Comparison of ENCODE assay signal across 1 cellular context in the genomic region with DNA sequence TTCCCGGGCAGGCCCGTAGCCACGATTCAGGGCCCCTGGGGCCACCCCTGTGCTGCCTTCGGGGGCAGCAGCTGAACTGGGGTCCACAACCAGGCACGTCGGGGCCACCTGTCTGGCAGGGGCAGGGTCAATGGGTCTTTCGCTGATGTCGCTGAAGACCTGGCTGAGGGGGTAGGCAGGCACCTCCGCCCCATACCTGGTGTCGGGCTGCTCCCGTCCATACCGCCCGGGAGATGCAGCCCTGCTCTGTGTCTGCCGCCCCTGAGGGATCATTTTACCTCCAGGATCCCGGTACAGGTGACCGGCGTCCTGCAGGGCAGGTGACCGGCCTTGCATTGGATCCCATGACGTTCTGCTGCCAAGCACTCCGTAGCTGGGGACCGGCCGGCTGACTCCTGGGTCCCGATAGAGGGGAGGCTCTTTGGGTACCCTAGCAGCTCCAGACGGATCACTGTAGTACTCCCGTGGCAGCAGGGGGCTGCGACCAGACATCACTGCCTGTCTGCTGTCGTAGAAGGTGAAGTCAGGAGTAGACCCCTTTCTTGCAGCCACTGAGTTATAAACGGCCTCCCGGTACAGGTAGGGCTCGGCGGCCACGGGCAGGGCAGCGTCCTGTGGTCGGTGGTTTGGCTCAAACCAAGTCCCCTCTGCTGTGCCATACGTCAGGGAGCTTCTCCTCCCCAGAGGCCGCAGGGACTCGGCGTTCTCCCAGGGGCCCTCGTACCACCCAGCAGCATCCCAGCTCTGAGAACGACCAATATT.
TF ChIP-seq lines count a peak whose summit lies in the region.

No MANE protein-coding gene starts in this region.

TF ChIP-seq in H1, 55 proteins besides CTCF, POLR2A, EP300 and RAD21:
- no peak for TF ChIP-seq RNF2 (IDR thresholded peaks at IDR 0.05; ENCODE audit: borderline replicate concordance, low read depth, low read length, missing control alignments, poor library complexity, severe bottlenecking)
- no peak for TF ChIP-seq SRF (IDR thresholded peaks at IDR 0.05; ENCODE audit: low read depth, low read length)
- TF ChIP-seq TAF7 (optimal IDR thresholded peaks at IDR 0.05; ENCODE audit: borderline replicate concordance, low read depth, low read length), result no peak
- TF ChIP-seq, protein P1, sequence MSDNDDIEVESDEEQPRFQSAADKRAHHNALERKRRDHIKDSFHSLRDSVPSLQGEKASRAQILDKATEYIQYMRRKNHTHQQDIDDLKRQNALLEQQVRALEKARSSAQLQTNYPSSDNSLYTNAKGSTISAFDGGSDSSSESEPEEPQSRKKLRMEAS (IDR thresholded peaks at IDR 0.05), result no peak
- TF ChIP-seq RXRA (IDR thresholded peaks at IDR 0.05; ENCODE audit: insufficient read depth, low read depth, low read length), result no peak
- TF ChIP-seq CREB1 (IDR thresholded peaks at IDR 0.05), result no peak
- no peak for TF ChIP-seq KDM5A (IDR thresholded peaks at IDR 0.05; ENCODE audit: low read length)
- TF ChIP-seq, protein P2, sequence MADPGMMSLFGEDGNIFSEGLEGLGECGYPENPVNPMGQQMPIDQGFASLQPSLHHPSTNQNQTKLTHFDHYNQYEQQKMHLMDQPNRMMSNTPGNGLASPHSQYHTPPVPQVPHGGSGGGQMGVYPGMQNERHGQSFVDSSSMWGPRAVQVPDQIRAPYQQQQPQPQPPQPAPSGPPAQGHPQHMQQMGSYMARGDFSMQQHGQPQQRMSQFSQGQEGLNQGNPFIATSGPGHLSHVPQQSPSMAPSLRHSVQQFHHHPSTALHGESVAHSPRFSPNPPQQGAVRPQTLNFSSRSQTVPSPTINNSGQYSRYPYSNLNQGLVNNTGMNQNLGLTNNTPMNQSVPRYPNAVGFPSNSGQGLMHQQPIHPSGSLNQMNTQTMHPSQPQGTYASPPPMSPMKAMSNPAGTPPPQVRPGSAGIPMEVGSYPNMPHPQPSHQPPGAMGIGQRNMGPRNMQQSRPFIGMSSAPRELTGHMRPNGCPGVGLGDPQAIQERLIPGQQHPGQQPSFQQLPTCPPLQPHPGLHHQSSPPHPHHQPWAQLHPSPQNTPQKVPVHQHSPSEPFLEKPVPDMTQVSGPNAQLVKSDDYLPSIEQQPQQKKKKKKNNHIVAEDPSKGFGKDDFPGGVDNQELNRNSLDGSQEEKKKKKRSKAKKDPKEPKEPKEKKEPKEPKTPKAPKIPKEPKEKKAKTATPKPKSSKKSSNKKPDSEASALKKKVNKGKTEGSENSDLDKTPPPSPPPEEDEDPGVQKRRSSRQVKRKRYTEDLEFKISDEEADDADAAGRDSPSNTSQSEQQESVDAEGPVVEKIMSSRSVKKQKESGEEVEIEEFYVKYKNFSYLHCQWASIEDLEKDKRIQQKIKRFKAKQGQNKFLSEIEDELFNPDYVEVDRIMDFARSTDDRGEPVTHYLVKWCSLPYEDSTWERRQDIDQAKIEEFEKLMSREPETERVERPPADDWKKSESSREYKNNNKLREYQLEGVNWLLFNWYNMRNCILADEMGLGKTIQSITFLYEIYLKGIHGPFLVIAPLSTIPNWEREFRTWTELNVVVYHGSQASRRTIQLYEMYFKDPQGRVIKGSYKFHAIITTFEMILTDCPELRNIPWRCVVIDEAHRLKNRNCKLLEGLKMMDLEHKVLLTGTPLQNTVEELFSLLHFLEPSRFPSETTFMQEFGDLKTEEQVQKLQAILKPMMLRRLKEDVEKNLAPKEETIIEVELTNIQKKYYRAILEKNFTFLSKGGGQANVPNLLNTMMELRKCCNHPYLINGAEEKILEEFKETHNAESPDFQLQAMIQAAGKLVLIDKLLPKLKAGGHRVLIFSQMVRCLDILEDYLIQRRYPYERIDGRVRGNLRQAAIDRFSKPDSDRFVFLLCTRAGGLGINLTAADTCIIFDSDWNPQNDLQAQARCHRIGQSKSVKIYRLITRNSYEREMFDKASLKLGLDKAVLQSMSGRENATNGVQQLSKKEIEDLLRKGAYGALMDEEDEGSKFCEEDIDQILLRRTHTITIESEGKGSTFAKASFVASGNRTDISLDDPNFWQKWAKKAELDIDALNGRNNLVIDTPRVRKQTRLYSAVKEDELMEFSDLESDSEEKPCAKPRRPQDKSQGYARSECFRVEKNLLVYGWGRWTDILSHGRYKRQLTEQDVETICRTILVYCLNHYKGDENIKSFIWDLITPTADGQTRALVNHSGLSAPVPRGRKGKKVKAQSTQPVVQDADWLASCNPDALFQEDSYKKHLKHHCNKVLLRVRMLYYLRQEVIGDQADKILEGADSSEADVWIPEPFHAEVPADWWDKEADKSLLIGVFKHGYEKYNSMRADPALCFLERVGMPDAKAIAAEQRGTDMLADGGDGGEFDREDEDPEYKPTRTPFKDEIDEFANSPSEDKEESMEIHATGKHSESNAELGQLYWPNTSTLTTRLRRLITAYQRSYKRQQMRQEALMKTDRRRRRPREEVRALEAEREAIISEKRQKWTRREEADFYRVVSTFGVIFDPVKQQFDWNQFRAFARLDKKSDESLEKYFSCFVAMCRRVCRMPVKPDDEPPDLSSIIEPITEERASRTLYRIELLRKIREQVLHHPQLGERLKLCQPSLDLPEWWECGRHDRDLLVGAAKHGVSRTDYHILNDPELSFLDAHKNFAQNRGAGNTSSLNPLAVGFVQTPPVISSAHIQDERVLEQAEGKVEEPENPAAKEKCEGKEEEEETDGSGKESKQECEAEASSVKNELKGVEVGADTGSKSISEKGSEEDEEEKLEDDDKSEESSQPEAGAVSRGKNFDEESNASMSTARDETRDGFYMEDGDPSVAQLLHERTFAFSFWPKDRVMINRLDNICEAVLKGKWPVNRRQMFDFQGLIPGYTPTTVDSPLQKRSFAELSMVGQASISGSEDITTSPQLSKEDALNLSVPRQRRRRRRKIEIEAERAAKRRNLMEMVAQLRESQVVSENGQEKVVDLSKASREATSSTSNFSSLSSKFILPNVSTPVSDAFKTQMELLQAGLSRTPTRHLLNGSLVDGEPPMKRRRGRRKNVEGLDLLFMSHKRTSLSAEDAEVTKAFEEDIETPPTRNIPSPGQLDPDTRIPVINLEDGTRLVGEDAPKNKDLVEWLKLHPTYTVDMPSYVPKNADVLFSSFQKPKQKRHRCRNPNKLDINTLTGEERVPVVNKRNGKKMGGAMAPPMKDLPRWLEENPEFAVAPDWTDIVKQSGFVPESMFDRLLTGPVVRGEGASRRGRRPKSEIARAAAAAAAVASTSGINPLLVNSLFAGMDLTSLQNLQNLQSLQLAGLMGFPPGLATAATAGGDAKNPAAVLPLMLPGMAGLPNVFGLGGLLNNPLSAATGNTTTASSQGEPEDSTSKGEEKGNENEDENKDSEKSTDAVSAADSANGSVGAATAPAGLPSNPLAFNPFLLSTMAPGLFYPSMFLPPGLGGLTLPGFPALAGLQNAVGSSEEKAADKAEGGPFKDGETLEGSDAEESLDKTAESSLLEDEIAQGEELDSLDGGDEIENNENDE (IDR thresholded peaks at IDR 0.05; ENCODE audit: insufficient replicate concordance, low read length), result no peak
- TF ChIP-seq, protein P3, sequence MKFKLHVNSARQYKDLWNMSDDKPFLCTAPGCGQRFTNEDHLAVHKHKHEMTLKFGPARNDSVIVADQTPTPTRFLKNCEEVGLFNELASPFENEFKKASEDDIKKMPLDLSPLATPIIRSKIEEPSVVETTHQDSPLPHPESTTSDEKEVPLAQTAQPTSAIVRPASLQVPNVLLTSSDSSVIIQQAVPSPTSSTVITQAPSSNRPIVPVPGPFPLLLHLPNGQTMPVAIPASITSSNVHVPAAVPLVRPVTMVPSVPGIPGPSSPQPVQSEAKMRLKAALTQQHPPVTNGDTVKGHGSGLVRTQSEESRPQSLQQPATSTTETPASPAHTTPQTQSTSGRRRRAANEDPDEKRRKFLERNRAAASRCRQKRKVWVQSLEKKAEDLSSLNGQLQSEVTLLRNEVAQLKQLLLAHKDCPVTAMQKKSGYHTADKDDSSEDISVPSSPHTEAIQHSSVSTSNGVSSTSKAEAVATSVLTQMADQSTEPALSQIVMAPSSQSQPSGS (IDR thresholded peaks at IDR 0.05; ENCODE audit: low read length), result no peak
- TF ChIP-seq, protein P4, sequence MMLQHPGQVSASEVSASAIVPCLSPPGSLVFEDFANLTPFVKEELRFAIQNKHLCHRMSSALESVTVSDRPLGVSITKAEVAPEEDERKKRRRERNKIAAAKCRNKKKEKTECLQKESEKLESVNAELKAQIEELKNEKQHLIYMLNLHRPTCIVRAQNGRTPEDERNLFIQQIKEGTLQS (IDR thresholded peaks at IDR 0.05; ENCODE audit: insufficient read depth, low read depth, low read length), result no peak
- TF ChIP-seq, protein P5, sequence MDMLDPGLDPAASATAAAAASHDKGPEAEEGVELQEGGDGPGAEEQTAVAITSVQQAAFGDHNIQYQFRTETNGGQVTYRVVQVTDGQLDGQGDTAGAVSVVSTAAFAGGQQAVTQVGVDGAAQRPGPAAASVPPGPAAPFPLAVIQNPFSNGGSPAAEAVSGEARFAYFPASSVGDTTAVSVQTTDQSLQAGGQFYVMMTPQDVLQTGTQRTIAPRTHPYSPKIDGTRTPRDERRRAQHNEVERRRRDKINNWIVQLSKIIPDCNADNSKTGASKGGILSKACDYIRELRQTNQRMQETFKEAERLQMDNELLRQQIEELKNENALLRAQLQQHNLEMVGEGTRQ (IDR thresholded peaks at IDR 0.05; ENCODE audit: low read length), result no peak
- no peak for TF ChIP-seq TAF1 (IDR thresholded peaks at IDR 0.05; ENCODE audit: low read depth, low read length)
- TF ChIP-seq NRF1 (IDR thresholded peaks at IDR 0.05; ENCODE audit: low read depth, low read length), result no peak
- TF ChIP-seq YY1 (IDR thresholded peaks at IDR 0.05; ENCODE audit: low read depth, low read length), result no peak
- TF ChIP-seq FOSL1 (IDR thresholded peaks at IDR 0.05; ENCODE audit: insufficient read depth, low read depth, low read length), result no peak
- TF ChIP-seq TBP (IDR thresholded peaks at IDR 0.05; ENCODE audit: low read depth, low read length), result no peak
- TF ChIP-seq GTF2F1 (IDR thresholded peaks at IDR 0.05; ENCODE audit: borderline replicate concordance, low read depth, low read length), result no peak
- no peak for TF ChIP-seq KDM4A (IDR thresholded peaks at IDR 0.05; ENCODE audit: low read depth, low read length, severe bottlenecking)
- no peak for TF ChIP-seq SP1 (IDR thresholded peaks at IDR 0.05; ENCODE audit: low read depth, low read length)
- TF ChIP-seq NANOG (IDR thresholded peaks at IDR 0.05; ENCODE audit: insufficient read depth, low read depth, low read length, poor library complexity, severe bottlenecking), result no peak
TF ChIP-seq in H1: peak in this region for 0.
